Comparison of ENCODE assay signal across 13 cellular contexts in genomic region chr9:91995000-91995399, GRCh38.
"Had no signal": no experiment of that assay in that cellular context is flagged by ENCODE, and none has a peak within 500 bp of the region (broad histone marks: within the 10 kb centered on the region; RNA-seq: fewer than 3 reads in every experiment).

No MANE protein-coding gene starts in this region.

- ATAC-seq: heart right ventricle; left lobe of liver; stimulated activated naive CD8-positive, alpha-beta T cell treated with anti-CD3 and anti-CD28 coated beads, Interleukin-15, amount 100 ng/mL, for 72 hours; WTC11 had no signal

- H3K9me3 ChIP-seq: testis had no signal

- H3K27ac ChIP-seq: heart right ventricle, skin epidermis, testis had no signal

- H3K4me1 ChIP-seq: heart right ventricle, testis had no signal

- DNase-seq: activated CD4-positive, alpha-beta T cell treated with anti-CD3 and anti-CD28 coated beads, Interleukin-2, amount 10 ng/mL, durations not matched to agents 7 days and 5 days; activated CD8-positive, alpha-beta memory T cell treated with anti-CD3 and anti-CD28 coated beads for 24 hours; central memory CD4-positive, alpha-beta T cell; cortex of kidney; effector CD8-positive, alpha-beta T cell; heart right ventricle; islet precursor cell; stimulated activated CD4-positive, alpha-beta T cell treated with anti-CD3 and anti-CD28 coated beads, Interleukin-4, amount 100 ng/mL, for 4 hours; stimulated activated naive CD8-positive, alpha-beta T cell treated with anti-CD3 and anti-CD28 coated beads, Interleukin-15, amount 100 ng/mL, for 72 hours; testis had no signal

- H3K36me3 ChIP-seq: heart right ventricle had no signal

- H3K4me3 ChIP-seq: heart right ventricle, skin epidermis, testis had no signal

- H3K27me3 ChIP-seq: testis had no signal
